Comparison of ENCODE assay signal across 1 cellular context in the genomic region with DNA sequence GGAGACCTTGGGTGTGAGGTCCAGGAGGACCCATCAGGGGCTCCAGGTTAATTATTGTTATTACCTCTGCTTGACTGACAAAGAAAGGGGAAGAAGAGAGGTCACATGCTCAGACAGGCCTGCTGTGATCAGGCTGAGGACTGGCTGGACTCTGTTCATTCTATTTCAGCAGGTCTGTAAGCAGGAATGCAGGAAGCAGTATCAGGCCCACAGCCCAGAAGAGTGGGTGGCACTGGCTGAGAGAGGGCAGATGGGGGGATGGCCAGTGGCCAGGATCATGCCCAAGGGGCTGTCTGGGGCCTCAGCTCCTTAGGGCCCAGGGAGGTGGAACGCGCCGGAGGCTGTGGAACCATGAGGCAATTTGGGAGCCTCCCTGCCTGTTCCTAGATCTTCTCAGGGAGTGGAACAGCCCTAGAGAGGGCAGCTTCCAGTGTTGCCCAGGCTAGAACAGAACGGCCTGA.
A peak's percentile ranks its signal among the peaks of the same experiment; 100 is the strongest.
TF ChIP-seq lines count a peak whose summit lies in the region.

No MANE protein-coding gene starts in this region.

TF ChIP-seq in HepG2, 621 proteins besides CTCF, POLR2A, EP300 and RAD21 (continued from another document and continues in another):
- TF ChIP-seq, protein P1, sequence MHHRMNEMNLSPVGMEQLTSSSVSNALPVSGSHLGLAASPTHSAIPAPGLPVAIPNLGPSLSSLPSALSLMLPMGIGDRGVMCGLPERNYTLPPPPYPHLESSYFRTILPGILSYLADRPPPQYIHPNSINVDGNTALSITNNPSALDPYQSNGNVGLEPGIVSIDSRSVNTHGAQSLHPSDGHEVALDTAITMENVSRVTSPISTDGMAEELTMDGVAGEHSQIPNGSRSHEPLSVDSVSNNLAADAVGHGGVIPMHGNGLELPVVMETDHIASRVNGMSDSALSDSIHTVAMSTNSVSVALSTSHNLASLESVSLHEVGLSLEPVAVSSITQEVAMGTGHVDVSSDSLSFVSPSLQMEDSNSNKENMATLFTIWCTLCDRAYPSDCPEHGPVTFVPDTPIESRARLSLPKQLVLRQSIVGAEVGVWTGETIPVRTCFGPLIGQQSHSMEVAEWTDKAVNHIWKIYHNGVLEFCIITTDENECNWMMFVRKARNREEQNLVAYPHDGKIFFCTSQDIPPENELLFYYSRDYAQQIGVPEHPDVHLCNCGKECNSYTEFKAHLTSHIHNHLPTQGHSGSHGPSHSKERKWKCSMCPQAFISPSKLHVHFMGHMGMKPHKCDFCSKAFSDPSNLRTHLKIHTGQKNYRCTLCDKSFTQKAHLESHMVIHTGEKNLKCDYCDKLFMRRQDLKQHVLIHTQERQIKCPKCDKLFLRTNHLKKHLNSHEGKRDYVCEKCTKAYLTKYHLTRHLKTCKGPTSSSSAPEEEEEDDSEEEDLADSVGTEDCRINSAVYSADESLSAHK (CRISPR knock-in tag; IDR thresholded peaks at IDR 0.05; ENCODE audit: borderline replicate concordance): no peak
- TF ChIP-seq MED13 (CRISPR knock-in tag; IDR thresholded peaks at IDR 0.05) (no peak), NRL (CRISPR knock-in tag; IDR thresholded peaks at IDR 0.05; ENCODE audit: borderline replicate concordance) (no peak), ZNF878 (CRISPR knock-in tag; IDR thresholded peaks at IDR 0.05) (no peak), ZNF569 (CRISPR knock-in tag; IDR thresholded peaks at IDR 0.05; ENCODE audit: borderline replicate concordance) (no peak), SALL1 (CRISPR knock-in tag; IDR thresholded peaks at IDR 0.05) (no peak), ZNF274 (CRISPR knock-in tag; IDR thresholded peaks at IDR 0.05) (no peak), KDM5A (IDR thresholded peaks at IDR 0.05; ENCODE audit: borderline replicate concordance, low read length) (no peak), NFE2L1 (CRISPR knock-in tag; IDR thresholded peaks at IDR 0.05; ENCODE audit: borderline replicate concordance) (no peak), KAT7 (CRISPR knock-in tag; IDR thresholded peaks at IDR 0.05; ENCODE audit: borderline replicate concordance) (no peak), ZNF136 (CRISPR knock-in tag; IDR thresholded peaks at IDR 0.05; ENCODE audit: low read depth) (no peak), ZFP90 (CRISPR knock-in tag; IDR thresholded peaks at IDR 0.05; ENCODE audit: borderline replicate concordance) (no peak), ZNF496 (CRISPR knock-in tag; IDR thresholded peaks at IDR 0.05; ENCODE audit: insufficient replicate concordance) (no peak), PCBP2 (optimal IDR thresholded peaks at IDR 0.05; ENCODE audit: low read depth, low read length, poor library complexity, severe bottlenecking) (no peak), ZNF44 (CRISPR knock-in tag; IDR thresholded peaks at IDR 0.05) (no peak), ZNF30 (CRISPR knock-in tag; IDR thresholded peaks at IDR 0.05) (no peak), HNRNPK (IDR thresholded peaks at IDR 0.05; ENCODE audit: low read depth, low read length, poor library complexity, severe bottlenecking) (no peak), JUN (CRISPR knock-in tag; IDR thresholded peaks at IDR 0.05) (no peak), ZNF761 (CRISPR knock-in tag; conservative IDR thresholded peaks at IDR 0.05) (no peak), EEA1 (CRISPR knock-in tag; IDR thresholded peaks at IDR 0.05; ENCODE audit: borderline replicate concordance) (no peak), JUND (CRISPR knock-in tag; IDR thresholded peaks at IDR 0.05) (no peak), GFI1 (CRISPR knock-in tag; IDR thresholded peaks at IDR 0.05; ENCODE audit: borderline replicate concordance) (no peak), RXRA (CRISPR knock-in tag; IDR thresholded peaks at IDR 0.05) (no peak; the same call in 1 of the 2 replicates), PRMT3 (CRISPR knock-in tag; IDR thresholded peaks at IDR 0.05; ENCODE audit: borderline replicate concordance, low read depth) (no peak), ZZZ3 (CRISPR knock-in tag; IDR thresholded peaks at IDR 0.05; ENCODE audit: borderline replicate concordance) (no peak), ZFP36L2 (CRISPR knock-in tag; IDR thresholded peaks at IDR 0.05) (no peak), ZNF672 (CRISPR knock-in tag; IDR thresholded peaks at IDR 0.05) (no peak), CENPX (CRISPR knock-in tag; IDR thresholded peaks at IDR 0.05) (no peak), SMAD9 (CRISPR knock-in tag; IDR thresholded peaks at IDR 0.05) (no peak), ELF3 (CRISPR knock-in tag; IDR thresholded peaks at IDR 0.05) (peak; percentile 65; the same call in 1 of the 2 replicates), ZNF891 (CRISPR knock-in tag; IDR thresholded peaks at IDR 0.05) (no peak), NR2C2 (CRISPR knock-in tag; IDR thresholded peaks at IDR 0.05; ENCODE audit: borderline replicate concordance) (no peak), MEF2D (CRISPR knock-in tag; IDR thresholded peaks at IDR 0.05) (0 out of 2 replicates have a peak, but pooled peaks have one; percentile 48), ATF7 (IDR thresholded peaks at IDR 0.05) (no peak), ATF7 (CRISPR knock-in tag; IDR thresholded peaks at IDR 0.05) (no peak), REXO4 (CRISPR knock-in tag; IDR thresholded peaks at IDR 0.05; ENCODE audit: borderline replicate concordance) (no peak)
- TF ChIP-seq, protein P2, sequence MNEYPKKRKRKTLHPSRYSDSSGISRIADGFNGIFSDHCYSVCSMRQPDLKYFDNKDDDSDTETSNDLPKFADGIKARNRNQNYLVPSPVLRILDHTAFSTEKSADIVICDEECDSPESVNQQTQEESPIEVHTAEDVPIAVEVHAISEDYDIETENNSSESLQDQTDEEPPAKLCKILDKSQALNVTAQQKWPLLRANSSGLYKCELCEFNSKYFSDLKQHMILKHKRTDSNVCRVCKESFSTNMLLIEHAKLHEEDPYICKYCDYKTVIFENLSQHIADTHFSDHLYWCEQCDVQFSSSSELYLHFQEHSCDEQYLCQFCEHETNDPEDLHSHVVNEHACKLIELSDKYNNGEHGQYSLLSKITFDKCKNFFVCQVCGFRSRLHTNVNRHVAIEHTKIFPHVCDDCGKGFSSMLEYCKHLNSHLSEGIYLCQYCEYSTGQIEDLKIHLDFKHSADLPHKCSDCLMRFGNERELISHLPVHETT (CRISPR knock-in tag; conservative IDR thresholded peaks at IDR 0.05): no peak
- TF ChIP-seq, protein P3, sequence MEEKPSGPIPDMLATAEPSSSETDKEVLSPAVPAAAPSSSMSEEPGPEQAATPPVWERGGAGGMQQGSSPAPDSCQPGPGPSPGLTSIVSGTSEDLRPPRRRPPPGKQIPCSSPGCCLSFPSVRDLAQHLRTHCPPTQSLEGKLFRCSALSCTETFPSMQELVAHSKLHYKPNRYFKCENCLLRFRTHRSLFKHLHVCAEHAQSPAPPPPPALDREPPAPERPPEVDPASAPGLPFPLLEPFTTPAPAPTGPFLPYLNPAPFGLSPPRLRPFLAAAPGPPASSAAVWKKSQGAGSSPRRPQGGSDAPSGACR (CRISPR knock-in tag; IDR thresholded peaks at IDR 0.05): no peak
- TF ChIP-seq, protein P4, sequence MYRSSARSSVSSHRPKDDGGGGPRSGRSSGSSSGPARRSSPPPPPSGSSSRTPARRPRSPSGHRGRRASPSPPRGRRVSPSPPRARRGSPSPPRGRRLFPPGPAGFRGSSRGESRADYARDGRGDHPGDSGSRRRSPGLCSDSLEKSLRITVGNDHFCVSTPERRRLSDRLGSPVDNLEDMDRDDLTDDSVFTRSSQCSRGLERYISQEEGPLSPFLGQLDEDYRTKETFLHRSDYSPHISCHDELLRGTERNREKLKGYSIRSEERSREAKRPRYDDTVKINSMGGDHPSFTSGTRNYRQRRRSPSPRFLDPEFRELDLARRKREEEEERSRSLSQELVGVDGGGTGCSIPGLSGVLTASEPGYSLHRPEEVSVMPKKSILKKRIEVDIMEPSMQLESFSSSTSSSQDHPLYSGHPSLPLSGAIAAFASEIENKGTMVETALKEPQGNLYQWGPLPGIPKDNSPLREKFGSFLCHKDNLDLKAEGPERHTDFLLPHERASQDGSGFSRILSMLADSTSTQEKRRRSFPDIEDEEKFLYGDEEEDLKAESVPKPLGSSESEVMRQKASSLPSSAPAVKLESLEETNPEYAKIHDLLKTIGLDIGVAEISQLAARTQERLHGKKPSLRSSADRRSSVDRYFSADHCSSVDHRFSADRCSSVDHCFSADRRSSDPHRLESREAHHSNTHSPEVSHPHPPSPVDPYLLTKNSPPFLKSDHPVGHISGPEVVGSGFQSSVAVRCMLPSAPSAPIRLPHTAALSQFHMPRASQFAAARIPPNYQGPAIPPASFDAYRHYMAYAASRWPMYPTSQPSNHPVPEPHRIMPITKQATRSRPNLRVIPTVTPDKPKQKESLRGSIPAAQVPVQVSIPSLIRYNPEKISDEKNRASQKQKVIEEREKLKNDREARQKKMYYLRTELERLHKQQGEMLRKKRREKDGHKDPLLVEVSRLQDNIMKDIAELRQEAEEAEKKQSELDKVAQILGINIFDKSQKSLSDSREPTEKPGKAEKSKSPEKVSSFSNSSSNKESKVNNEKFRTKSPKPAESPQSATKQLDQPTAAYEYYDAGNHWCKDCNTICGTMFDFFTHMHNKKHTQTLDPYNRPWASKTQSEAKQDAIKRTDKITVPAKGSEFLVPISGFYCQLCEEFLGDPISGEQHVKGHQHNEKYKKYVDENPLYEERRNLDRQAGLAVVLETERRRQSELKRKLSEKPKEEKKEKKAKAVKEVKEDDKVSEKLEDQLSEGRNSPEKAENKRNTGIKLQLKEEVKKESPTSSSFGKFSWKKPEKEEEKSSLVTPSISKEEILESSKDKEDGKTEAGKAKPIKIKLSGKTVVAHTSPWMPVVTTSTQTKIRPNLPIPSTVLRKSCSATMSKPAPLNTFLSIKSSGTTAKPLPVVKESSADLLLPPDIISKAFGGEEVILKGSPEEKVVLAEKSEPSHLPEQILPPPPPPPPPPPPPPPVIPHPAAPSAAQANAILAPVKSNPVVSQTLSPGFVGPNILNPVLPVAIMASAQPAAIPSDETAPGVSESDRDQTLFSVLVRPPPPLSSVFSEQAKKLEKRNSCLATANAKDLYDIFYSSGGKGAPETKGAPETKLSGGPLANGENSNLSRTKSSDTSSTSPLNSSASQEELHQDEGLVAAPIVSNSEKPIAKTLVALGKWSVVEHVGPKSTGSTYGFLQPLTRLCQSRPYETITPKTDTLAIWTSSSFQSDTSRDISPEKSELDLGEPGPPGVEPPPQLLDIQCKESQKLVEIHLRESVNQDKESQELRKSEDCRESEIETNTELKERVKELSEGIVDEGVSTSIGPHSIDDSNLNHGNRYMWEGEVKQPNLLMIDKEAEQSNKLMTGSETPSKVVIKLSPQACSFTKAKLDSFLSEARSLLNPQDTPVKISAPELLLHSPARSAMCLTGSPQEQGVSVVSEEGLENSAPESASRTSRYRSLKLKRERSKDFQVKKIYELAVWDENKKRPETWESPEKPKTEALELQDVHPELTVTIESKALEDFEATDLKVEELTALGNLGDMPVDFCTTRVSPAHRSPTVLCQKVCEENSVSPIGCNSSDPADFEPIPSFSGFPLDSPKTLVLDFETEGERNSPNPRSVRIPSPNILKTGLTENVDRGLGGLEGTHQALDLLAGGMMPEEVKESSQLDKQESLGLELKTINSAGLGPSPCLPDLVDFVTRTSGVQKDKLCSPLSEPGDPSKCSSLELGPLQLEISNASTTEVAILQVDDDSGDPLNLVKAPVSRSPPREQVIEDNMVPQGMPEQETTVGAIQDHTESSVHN (CRISPR knock-in tag; IDR thresholded peaks at IDR 0.05): no peak
- TF ChIP-seq, protein P5, sequence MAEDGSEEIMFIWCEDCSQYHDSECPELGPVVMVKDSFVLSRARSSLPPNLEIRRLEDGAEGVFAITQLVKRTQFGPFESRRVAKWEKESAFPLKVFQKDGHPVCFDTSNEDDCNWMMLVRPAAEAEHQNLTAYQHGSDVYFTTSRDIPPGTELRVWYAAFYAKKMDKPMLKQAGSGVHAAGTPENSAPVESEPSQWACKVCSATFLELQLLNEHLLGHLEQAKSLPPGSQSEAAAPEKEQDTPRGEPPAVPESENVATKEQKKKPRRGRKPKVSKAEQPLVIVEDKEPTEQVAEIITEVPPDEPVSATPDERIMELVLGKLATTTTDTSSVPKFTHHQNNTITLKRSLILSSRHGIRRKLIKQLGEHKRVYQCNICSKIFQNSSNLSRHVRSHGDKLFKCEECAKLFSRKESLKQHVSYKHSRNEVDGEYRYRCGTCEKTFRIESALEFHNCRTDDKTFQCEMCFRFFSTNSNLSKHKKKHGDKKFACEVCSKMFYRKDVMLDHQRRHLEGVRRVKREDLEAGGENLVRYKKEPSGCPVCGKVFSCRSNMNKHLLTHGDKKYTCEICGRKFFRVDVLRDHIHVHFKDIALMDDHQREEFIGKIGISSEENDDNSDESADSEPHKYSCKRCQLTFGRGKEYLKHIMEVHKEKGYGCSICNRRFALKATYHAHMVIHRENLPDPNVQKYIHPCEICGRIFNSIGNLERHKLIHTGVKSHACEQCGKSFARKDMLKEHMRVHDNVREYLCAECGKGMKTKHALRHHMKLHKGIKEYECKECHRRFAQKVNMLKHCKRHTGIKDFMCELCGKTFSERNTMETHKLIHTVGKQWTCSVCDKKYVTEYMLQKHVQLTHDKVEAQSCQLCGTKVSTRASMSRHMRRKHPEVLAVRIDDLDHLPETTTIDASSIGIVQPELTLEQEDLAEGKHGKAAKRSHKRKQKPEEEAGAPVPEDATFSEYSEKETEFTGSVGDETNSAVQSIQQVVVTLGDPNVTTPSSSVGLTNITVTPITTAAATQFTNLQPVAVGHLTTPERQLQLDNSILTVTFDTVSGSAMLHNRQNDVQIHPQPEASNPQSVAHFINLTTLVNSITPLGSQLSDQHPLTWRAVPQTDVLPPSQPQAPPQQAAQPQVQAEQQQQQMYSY (CRISPR knock-in tag; IDR thresholded peaks at IDR 0.05): no peak
- TF ChIP-seq, protein P6, sequence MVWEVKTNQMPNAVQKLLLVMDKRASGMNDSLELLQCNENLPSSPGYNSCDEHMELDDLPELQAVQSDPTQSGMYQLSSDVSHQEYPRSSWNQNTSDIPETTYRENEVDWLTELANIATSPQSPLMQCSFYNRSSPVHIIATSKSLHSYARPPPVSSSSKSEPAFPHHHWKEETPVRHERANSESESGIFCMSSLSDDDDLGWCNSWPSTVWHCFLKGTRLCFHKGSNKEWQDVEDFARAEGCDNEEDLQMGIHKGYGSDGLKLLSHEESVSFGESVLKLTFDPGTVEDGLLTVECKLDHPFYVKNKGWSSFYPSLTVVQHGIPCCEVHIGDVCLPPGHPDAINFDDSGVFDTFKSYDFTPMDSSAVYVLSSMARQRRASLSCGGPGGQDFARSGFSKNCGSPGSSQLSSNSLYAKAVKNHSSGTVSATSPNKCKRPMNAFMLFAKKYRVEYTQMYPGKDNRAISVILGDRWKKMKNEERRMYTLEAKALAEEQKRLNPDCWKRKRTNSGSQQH (CRISPR knock-in tag; IDR thresholded peaks at IDR 0.05; ENCODE audit: low read depth): no peak
- TF ChIP-seq, protein P7, sequence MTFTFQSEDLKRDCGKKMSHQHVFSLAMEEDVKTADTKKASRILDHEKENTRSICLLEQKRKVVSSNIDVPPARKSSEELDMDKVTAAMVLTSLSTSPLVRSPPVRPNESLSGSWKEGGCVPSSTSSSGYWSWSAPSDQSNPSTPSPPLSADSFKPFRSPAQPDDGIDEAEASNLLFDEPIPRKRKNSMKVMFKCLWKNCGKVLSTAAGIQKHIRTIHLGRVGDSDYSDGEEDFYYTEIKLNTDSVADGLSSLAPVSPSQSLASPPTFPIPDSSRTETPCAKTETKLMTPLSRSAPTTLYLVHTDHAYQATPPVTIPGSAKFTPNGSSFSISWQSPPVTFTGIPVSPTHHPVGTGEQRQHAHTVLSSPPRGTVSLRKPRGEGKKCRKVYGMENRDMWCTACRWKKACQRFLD (CRISPR knock-in tag; IDR thresholded peaks at IDR 0.05; ENCODE audit: borderline replicate concordance): no peak
